ENCODE assay signal across 8 cellular contexts in genomic region chr10:63268798-63269503, GRCh38.
DNase-seq lines count a peak whose midpoint lies in the region; ATAC-seq, FAIRE-seq and TF ChIP-seq lines count a peak whose summit lies in the region.

No MANE protein-coding gene starts in this region.

- H3K9ac ChIP-seq in astrocyte (ENCODE audit: low read length): peak overlapping the region; percentile 97

- H3K27me3 ChIP-seq in astrocyte (ENCODE audit: insufficient read depth, low read length): no peaks in the 10 kb centered on the region
- H3K27me3 ChIP-seq in hepatocyte: no peaks in the 10 kb centered on the region

- peak; percentile 99 for FAIRE-seq in astrocyte (lab: Jason Lieb, UNC)

- in situ Hi-C loops in GM13976 (cut with MboI; ENCODE audit: low sequenced_read_pairs, unreplicated experiment): no loop called here

- H4K20me1 ChIP-seq in astrocyte (ENCODE audit: insufficient read depth, low read length) (peaks cover 13% of the 10 kb centered on the region), hepatocyte (ENCODE audit: insufficient read depth, poor library complexity, severe bottlenecking) (peaks cover 16% of the 10 kb centered on the region)

- peak; percentile 92 for ATAC-seq in HG02840 (IDR thresholded peaks at IDR 0.05; ENCODE audit: low FRiP score, unreplicated experiment)
- peak; percentile 92 for ATAC-seq in T-helper 17 cell

- peaks cover 17% of the 10 kb centered on the region for H3K4me1 Mint-ChIP-seq in T-helper 17 cell
- H3K4me1 Mint-ChIP-seq in astrocyte (ENCODE audit: low read depth, unreplicated experiment): no peaks in the 10 kb centered on the region

- no peaks in the 10 kb centered on the region for H3K9me2 ChIP-seq in hepatocyte (replicated peaks; ENCODE audit: insufficient read depth)

- H3K4me1 ChIP-seq in astrocyte (ENCODE audit: insufficient read depth, low read length) (peaks cover 3% of the 10 kb centered on the region), hepatocyte (ENCODE audit: insufficient read depth) (peaks cover 16% of the 10 kb centered on the region)

- H3K27ac ChIP-seq in astrocyte (ENCODE audit: low read depth, low read length) (peak overlapping the region; percentile 94), hepatocyte (peak overlapping the region; percentile 95)

- WGBS in hepatocyte (ENCODE audit: low lambda C conversion rate, missing lambda C conversion rate): 0% methylated on average over 17 of the region's 17 CpGs

- H3K4me3 Mint-ChIP-seq in T-helper 17 cell (peak overlapping the region; percentile 94), astrocyte (ENCODE audit: unreplicated experiment) (peak overlapping the region; percentile 89)

- H3K4me2 ChIP-seq in astrocyte (ENCODE audit: low read length) (peak overlapping the region; percentile 80), hepatocyte (peak overlapping the region; percentile 73)

- no peaks in the 10 kb centered on the region for H3K27me3 Mint-ChIP-seq in T-helper 17 cell
- H3K27me3 Mint-ChIP-seq in astrocyte (ENCODE audit: low read depth, unreplicated experiment): no peaks in the 10 kb centered on the region

- H3K79me2 ChIP-seq in astrocyte (ENCODE audit: insufficient read depth, low read length): peaks cover 88% of the 10 kb centered on the region
- H3K79me2 ChIP-seq in hepatocyte: peaks cover 83% of the 10 kb centered on the region

- H3K27ac Mint-ChIP-seq in T-helper 17 cell (peak overlapping the region; percentile 97), astrocyte (ENCODE audit: unreplicated experiment) (peak overlapping the region; percentile 99)

- TF ChIP-seq CTCF in GM13976 (IDR thresholded peaks at IDR 0.05; ENCODE audit: borderline replicate concordance, control extremely low read depth, extremely low read depth, insufficient read depth, missing control alignments): no peak
- peak; percentile 33 for TF ChIP-seq CTCF in astrocyte (IDR thresholded peaks at IDR 0.05; ENCODE audit: insufficient read depth, low read depth, low read length)
- TF ChIP-seq CTCF in hepatocyte (IDR thresholded peaks at IDR 0.05; ENCODE audit: poor library complexity): peak; percentile 20

- H3K4me3 ChIP-seq in astrocyte (ENCODE audit: insufficient read depth, low read depth, low read length): peak overlapping the region; percentile 82
- H3K4me3 ChIP-seq in hepatocyte: peak overlapping the region; percentile 64

- no peaks in the 10 kb centered on the region for H3K9me3 Mint-ChIP-seq in astrocyte (ENCODE audit: unreplicated experiment)

- DNase-seq in GM13976 (ENCODE audit: low spot score) (peak; percentile 69), NCI-H1436 treated with DMSO at 0.1 percent for 48 hours (lab: John Stamatoyannopoulos, UW) (peak; percentile 92), T-helper 17 cell (peak; percentile 42 to 66 (median 65)), astrocyte (ENCODE audit: low read depth) (peak; percentile 97), hepatocyte (ENCODE audit: low spot score) (peak; percentile 90), retina (peak; percentile 88), cortex of kidney (lab: John Stamatoyannopoulos, UW) (no peak)

- H3K36me3 Mint-ChIP-seq in T-helper 17 cell (ENCODE audit: low read depth) (no peaks in the 10 kb centered on the region), astrocyte (ENCODE audit: low read depth, unreplicated experiment) (peaks cover 2% of the 10 kb centered on the region)

- no peaks in the 10 kb centered on the region for H3K9me3 ChIP-seq in T-helper 17 cell (ENCODE audit: control insufficient read depth, low read length, poor library complexity, severe bottlenecking)
- no peaks in the 10 kb centered on the region for H3K9me3 ChIP-seq in astrocyte (ENCODE audit: insufficient read depth, low read depth, low read length)
- H3K9me3 ChIP-seq in hepatocyte (ENCODE audit: low read depth): no peaks in the 10 kb centered on the region

- no peak overlapping the region for H2AFZ ChIP-seq in astrocyte (ENCODE audit: low read depth, low read length)
- H2AFZ ChIP-seq in hepatocyte: no peak overlapping the region

- H3K36me3 ChIP-seq in astrocyte (ENCODE audit: insufficient read depth, low read length) (no peaks in the 10 kb centered on the region), hepatocyte (replicated peaks; ENCODE audit: insufficient read depth, low read depth) (no peaks in the 10 kb centered on the region)
